ENCODE assay signal across 18 cellular contexts in genomic region chr9:126207256-126207655, GRCh38.
"Had no signal": no experiment of that assay in that cellular context is flagged by ENCODE, and none has a peak within 500 bp of the region (broad histone marks: within the 10 kb centered on the region; RNA-seq: fewer than 3 reads in every experiment).

No MANE protein-coding gene starts in this region.

- H3K4me1 ChIP-seq: esophagus squamous epithelium, prostate gland had no signal

- ATAC-seq: activated CD4-positive, CD25-positive, alpha-beta regulatory T cell treated with anti-CD3 and anti-CD28 coated beads, Interleukin-2, amount 50 U/mL, for 24 hours; activated naive CD4-positive, alpha-beta T cell treated with anti-CD3 and anti-CD28 coated beads, Interleukin-2, amount 50 U/mL, for 72 hours; left colon; sciatic nerve; stimulated activated memory B cell treated with anti-CD40 and anti-IgM and Interleukin-4, amounts not matched to agents 10 μg/mL and 1 μg/mL and 100 μg/mL, for 72 hours had no signal

- H3K27ac ChIP-seq: brain microvascular endothelial cell, dorsolateral prefrontal cortex, esophagus squamous epithelium, prostate gland, spleen had no signal

- H3K9me3 ChIP-seq: esophagus squamous epithelium, prostate gland had no signal

- H3K36me3 ChIP-seq: brain microvascular endothelial cell, esophagus squamous epithelium, prostate gland, spleen had no signal

- DNase-seq: activated CD4-positive, alpha-beta T cell treated with anti-CD3 and anti-CD28 coated beads, Interleukin-2, amount 50 U/mL, for 4 hours; activated effector memory CD4-positive, alpha-beta T cell treated with Interleukin-2 at 50 U/mL for 16 hours; activated T-cell treated with anti-CD3 and anti-CD28 coated beads, Interleukin-2, amount 50 U/mL, for 1 hour; amniotic stem cell; brain microvascular endothelial cell; esophagus squamous epithelium; foreskin fibroblast; glutamatergic neuron; left colon; spleen; stimulated activated CD4-positive, alpha-beta T cell treated with anti-CD3 and anti-CD28 coated beads, Interleukin-1b, Interleukin-23, amount 100 ng/mL, for 48 hours; trophoblast cell had no signal

- H3K4me3 ChIP-seq: dorsolateral prefrontal cortex, esophagus squamous epithelium, prostate gland, spleen had no signal
